Comparison of ENCODE assay signal across 1 cellular context in genomic region chr2:202634556-202635440, GRCh38.
TF ChIP-seq lines count a peak whose summit lies in the region.

Gene FAM117B (plus strand): TSS chr2:202634969. CDS start chr2:202635188, 219 bp downstream.

TF ChIP-seq in HepG2, 621 proteins besides CTCF, POLR2A, EP300 and RAD21 (continued from another document and continues in another):
- TF ChIP-seq ZNF318 (CRISPR knock-in tag; IDR thresholded peaks at IDR 0.05): no peak
- TF ChIP-seq NFAT5 (CRISPR knock-in tag; IDR thresholded peaks at IDR 0.05): no peak
- peak; percentile 70; the same call in 1 of the 2 replicates for TF ChIP-seq KDM5A (IDR thresholded peaks at IDR 0.05; ENCODE audit: borderline replicate concordance, low read length)
- no peak for TF ChIP-seq KLF13 (CRISPR knock-in tag; IDR thresholded peaks at IDR 0.05)
- TF ChIP-seq, protein P1, sequence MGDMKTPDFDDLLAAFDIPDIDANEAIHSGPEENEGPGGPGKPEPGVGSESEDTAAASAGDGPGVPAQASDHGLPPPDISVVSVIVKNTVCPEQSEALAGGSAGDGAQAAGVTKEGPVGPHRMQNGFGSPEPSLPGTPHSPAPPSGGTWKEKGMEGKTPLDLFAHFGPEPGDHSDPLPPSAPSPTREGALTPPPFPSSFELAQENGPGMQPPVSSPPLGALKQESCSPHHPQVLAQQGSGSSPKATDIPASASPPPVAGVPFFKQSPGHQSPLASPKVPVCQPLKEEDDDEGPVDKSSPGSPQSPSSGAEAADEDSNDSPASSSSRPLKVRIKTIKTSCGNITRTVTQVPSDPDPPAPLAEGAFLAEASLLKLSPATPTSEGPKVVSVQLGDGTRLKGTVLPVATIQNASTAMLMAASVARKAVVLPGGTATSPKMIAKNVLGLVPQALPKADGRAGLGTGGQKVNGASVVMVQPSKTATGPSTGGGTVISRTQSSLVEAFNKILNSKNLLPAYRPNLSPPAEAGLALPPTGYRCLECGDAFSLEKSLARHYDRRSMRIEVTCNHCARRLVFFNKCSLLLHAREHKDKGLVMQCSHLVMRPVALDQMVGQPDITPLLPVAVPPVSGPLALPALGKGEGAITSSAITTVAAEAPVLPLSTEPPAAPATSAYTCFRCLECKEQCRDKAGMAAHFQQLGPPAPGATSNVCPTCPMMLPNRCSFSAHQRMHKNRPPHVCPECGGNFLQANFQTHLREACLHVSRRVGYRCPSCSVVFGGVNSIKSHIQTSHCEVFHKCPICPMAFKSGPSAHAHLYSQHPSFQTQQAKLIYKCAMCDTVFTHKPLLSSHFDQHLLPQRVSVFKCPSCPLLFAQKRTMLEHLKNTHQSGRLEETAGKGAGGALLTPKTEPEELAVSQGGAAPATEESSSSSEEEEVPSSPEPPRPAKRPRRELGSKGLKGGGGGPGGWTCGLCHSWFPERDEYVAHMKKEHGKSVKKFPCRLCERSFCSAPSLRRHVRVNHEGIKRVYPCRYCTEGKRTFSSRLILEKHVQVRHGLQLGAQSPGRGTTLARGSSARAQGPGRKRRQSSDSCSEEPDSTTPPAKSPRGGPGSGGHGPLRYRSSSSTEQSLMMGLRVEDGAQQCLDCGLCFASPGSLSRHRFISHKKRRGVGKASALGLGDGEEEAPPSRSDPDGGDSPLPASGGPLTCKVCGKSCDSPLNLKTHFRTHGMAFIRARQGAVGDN (CRISPR knock-in tag; IDR thresholded peaks at IDR 0.05): peak; percentile 95
- peak; percentile 62; the same call in 1 of the 2 replicates for TF ChIP-seq NFE2L1 (CRISPR knock-in tag; IDR thresholded peaks at IDR 0.05; ENCODE audit: borderline replicate concordance)
- 0 out of 2 replicates have a peak, but pooled peaks have one; percentile 54 for TF ChIP-seq PHF20 (CRISPR knock-in tag; IDR thresholded peaks at IDR 0.05)
- TF ChIP-seq ZFP1 (CRISPR knock-in tag; IDR thresholded peaks at IDR 0.05): no peak
- TF ChIP-seq ESRRA (CRISPR knock-in tag; IDR thresholded peaks at IDR 0.05; ENCODE audit: low read depth): no peak
- TF ChIP-seq TFDP1 (CRISPR knock-in tag; IDR thresholded peaks at IDR 0.05; ENCODE audit: borderline replicate concordance): peak; percentile 85
- no peak for TF ChIP-seq PAF1 (CRISPR knock-in tag; IDR thresholded peaks at IDR 0.05)
- TF ChIP-seq, protein P2, sequence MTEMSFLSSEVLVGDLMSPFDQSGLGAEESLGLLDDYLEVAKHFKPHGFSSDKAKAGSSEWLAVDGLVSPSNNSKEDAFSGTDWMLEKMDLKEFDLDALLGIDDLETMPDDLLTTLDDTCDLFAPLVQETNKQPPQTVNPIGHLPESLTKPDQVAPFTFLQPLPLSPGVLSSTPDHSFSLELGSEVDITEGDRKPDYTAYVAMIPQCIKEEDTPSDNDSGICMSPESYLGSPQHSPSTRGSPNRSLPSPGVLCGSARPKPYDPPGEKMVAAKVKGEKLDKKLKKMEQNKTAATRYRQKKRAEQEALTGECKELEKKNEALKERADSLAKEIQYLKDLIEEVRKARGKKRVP (CRISPR knock-in tag; IDR thresholded peaks at IDR 0.05): peak in 1 of 2 experiments; percentile 75; a peak in 2 of 4 replicates
- TF ChIP-seq, protein P3, sequence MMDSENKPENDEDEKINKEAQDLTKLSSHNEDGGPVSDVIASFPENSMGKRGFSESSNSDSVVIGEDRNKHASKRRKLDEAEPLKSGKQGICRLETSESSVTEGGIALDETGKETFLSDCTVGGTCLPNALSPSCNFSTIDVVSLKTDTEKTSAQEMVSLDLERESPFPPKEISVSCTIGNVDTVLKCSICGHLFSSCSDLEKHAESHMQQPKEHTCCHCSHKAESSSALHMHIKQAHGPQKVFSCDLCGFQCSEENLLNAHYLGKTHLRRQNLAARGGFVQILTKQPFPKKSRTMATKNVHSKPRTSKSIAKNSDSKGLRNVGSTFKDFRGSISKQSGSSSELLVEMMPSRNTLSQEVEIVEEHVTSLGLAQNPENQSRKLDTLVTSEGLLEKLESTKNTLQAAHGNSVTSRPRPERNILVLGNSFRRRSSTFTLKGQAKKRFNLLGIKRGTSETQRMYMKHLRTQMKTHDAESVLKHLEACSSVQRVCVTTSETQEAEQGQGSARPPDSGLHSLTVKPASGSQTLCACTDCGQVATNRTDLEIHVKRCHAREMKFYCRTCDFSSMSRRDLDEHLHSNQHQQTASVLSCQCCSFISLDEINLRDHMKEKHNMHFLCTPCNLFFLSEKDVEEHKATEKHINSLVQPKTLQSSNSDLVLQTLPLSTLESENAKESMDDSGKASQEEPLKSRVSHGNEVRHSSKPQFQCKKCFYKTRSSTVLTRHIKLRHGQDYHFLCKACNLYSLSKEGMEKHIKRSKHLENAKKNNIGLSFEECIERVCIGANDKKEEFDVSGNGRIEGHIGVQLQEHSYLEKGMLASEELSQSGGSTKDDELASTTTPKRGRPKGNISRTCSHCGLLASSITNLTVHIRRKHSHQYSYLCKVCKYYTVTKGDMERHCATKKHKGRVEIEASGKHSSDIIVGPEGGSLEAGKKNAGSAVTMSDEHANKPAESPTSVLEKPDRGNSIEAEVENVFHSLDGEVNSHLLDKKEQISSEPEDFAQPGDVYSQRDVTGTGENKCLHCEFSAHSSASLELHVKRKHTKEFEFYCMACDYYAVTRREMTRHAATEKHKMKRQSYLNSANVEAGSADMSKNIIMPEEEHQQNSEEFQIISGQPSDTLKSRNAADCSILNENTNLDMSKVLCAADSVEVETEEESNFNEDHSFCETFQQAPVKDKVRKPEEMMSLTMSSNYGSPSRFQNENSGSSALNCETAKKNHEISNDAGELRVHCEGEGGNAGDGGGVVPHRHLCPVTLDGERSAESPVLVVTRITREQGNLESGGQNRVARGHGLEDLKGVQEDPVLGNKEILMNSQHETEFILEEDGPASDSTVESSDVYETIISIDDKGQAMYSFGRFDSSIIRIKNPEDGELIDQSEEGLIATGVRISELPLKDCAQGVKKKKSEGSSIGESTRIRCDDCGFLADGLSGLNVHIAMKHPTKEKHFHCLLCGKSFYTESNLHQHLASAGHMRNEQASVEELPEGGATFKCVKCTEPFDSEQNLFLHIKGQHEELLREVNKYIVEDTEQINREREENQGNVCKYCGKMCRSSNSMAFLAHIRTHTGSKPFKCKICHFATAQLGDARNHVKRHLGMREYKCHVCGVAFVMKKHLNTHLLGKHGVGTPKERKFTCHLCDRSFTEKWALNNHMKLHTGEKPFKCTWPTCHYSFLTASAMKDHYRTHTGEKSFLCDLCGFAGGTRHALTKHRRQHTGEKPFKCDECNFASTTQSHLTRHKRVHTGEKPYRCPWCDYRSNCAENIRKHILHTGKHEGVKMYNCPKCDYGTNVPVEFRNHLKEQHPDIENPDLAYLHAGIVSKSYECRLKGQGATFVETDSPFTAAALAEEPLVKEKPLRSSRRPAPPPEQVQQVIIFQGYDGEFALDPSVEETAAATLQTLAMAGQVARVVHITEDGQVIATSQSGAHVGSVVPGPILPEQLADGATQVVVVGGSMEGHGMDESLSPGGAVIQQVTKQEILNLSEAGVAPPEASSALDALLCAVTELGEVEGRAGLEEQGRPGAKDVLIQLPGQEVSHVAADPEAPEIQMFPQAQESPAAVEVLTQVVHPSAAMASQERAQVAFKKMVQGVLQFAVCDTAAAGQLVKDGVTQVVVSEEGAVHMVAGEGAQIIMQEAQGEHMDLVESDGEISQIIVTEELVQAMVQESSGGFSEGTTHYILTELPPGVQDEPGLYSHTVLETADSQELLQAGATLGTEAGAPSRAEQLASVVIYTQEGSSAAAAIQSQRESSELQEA (CRISPR knock-in tag; IDR thresholded peaks at IDR 0.05; ENCODE audit: not compliant biosample characterization): peak; percentile 90
- TF ChIP-seq RAD51 (IDR thresholded peaks at IDR 0.05; ENCODE audit: borderline replicate concordance): no peak
- TF ChIP-seq, protein P4, sequence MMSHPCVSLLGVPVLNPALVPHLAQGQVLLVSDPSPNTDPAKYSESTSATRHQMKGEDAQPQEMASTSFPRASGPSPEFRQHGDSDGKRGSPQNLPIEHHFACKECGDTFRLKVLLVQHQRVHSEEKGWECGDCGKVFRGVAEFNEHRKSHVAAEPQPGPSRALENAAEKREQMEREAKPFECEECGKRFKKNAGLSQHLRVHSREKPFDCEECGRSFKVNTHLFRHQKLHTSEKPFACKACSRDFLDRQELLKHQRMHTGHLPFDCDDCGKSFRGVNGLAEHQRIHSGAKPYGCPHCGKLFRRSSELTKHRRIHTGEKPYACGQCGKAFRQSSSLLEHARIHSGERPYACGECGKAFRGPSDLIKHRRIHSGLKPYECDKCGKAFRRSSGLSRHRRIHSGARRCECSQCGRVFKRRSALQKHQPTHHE (CRISPR knock-in tag; IDR thresholded peaks at IDR 0.05; ENCODE audit: borderline replicate concordance): peak; percentile 81; the same call in 1 of the 2 replicates
- TF ChIP-seq ZNF10 (CRISPR knock-in tag; IDR thresholded peaks at IDR 0.05; ENCODE audit: borderline replicate concordance, low read depth): no peak
- no peak for TF ChIP-seq HOXA9 (CRISPR knock-in tag; IDR thresholded peaks at IDR 0.05; ENCODE audit: borderline replicate concordance)
